Comparison of ENCODE assay signal across 15 cellular contexts in the genomic region with DNA sequence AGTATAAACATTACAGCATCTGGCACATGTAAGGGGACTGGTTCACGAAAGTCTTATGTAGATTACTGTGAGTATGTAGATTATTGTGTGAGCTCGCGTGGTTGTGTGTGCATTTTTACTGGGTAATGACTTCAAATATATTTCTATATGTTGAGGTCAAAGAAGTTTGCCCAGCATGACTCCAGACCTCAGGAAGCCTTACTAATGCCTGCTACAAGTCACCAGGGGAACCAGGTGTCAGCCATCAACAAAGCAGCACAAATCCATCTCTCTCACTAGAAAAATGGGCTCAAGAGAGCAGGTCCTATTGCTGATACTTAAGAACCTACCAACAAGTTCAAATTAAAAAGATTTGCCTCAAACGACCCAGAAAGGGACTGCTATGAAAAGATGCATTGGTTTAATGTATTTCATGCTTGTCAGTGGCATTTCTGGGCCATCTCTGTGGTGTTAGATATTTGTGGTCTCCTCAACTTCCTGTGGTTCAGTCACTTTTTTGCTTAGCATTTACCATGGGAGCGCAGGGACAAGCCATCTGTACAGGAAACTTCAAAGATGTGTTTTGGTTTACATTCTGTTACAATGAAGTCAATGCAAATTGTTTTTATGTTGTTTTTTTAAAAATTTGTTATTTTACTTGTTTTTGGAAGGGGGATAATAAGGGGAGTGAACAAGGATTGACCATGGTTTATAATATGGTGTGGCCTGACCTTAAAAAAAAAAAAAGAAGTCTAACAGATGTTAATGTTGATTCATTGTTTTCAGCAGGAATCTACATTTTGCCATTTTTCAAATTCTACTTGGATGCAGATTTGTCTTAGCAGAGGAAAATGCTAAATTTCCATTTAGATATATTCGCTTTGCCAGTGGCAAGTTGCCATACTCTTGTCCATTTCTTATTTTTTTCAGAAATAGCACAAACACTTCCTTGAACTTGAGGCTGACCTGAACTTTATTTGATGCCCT.
A peak's percentile ranks its signal among the peaks of the same experiment; 100 is the strongest.
DNase-seq lines count a peak whose midpoint lies in the region; ATAC-seq, FAIRE-seq and TF ChIP-seq lines count a peak whose summit lies in the region.
"Had no signal": no experiment of that assay in that cellular context is flagged by ENCODE, and none has a peak within 500 bp of the region (broad histone marks: within the 10 kb centered on the region; RNA-seq: fewer than 3 reads in every experiment).

No MANE protein-coding gene starts in this region.

- no peak for FAIRE-seq in RCC 7860 (lab: Jason Lieb, UNC)
- FAIRE-seq: D721Med, GM18507 had no signal

- H3K4ac ChIP-seq in mesendoderm (ENCODE audit: low read depth, low read length): no peak overlapping the region

- no peak for TF ChIP-seq CTCF in choroid plexus epithelial cell (conservative IDR thresholded peaks at IDR 0.05; ENCODE audit: low read depth, low read length)

- no peak overlapping the region for H4K5ac ChIP-seq in mesendoderm (ENCODE audit: low read length)

- no peak overlapping the region for H2BK15ac ChIP-seq in mesendoderm (replicated peaks; ENCODE audit: low read depth)

- no peak overlapping the region for H3K9ac ChIP-seq in mesendoderm (ENCODE audit: low read length)

- H3K4me2 ChIP-seq in mesendoderm (ENCODE audit: low read length): no peak overlapping the region

- no peak for ATAC-seq in GM21576 (IDR thresholded peaks at IDR 0.05; ENCODE audit: unreplicated experiment)
- no peak for ATAC-seq in GM21786 (IDR thresholded peaks at IDR 0.05; ENCODE audit: unreplicated experiment)
- ATAC-seq: activated CD4-positive, CD25-positive, alpha-beta regulatory T cell treated with anti-CD3 and anti-CD28 coated beads, Interleukin-2, amount 50 U/mL, for 24 hours; foreskin keratinocyte; T-helper 17 cell had no signal

- DNase-seq in EH (ENCODE audit: low read depth): peak; percentile 29
- peak; percentile 18 for DNase-seq in RCC 7860 (ENCODE audit: low spot score)
- peak; percentile 84 for DNase-seq in choroid plexus epithelial cell (ENCODE audit: low read depth)
- DNase-seq in mesendoderm: peak; percentile 30
- DNase-seq in NOMO-1 treated with dmso at 0.1 percent for 144 hours (lab: John Stamatoyannopoulos, UW; ENCODE audit: unreplicated experiment): no peak
- no peak for DNase-seq in central memory CD4-positive, alpha-beta T cell
- DNase-seq: effector memory CD4-positive, alpha-beta T cell; foreskin keratinocyte; NCI-H1092; T-helper 17 cell had no signal

- no peak overlapping the region for H3K18ac ChIP-seq in mesendoderm (ENCODE audit: low read length)

- H3K36me3 ChIP-seq in mesendoderm (ENCODE audit: control insufficient read depth, insufficient read depth, low read length): no peaks in the 10 kb centered on the region

- H2BK5ac ChIP-seq in mesendoderm (ENCODE audit: low read length): no peak overlapping the region

- H3K27me3 ChIP-seq in mesendoderm (ENCODE audit: insufficient read depth, low read length, poor library complexity): no peaks in the 10 kb centered on the region
- H3K27me3 ChIP-seq: foreskin keratinocyte had no signal

- H3K79me1 ChIP-seq in mesendoderm (ENCODE audit: low read length): no peaks in the 10 kb centered on the region

- no peak overlapping the region for H3K27ac ChIP-seq in mesendoderm (ENCODE audit: low read depth, low read length)
- H3K27ac ChIP-seq: foreskin keratinocyte had no signal

- H3K4me3 ChIP-seq in choroid plexus epithelial cell (ENCODE audit: low read depth, low read length): no peak overlapping the region
- no peak overlapping the region for H3K4me3 ChIP-seq in mesendoderm (ENCODE audit: low read length)

- H3K79me2 ChIP-seq in mesendoderm (ENCODE audit: control insufficient read depth, insufficient read depth, low read length): no peaks in the 10 kb centered on the region

- no peak overlapping the region for H3K56ac ChIP-seq in mesendoderm (ENCODE audit: low read length)

- H2AK5ac ChIP-seq in mesendoderm (ENCODE audit: low read length): no peak overlapping the region

- no CpG with 5 or more reads among the region's 6 CpGs for WGBS in mesendoderm (ENCODE audit: extremely low coverage, insufficient coverage, low lambda C conversion rate)

- no peak overlapping the region for H2BK120ac ChIP-seq in mesendoderm (ENCODE audit: low read depth, low read length)

- no peaks in the 10 kb centered on the region for H3K4me1 ChIP-seq in mesendoderm (ENCODE audit: control insufficient read depth, low read depth, low read length)
- H3K4me1 ChIP-seq: foreskin keratinocyte had no signal

- no peak overlapping the region for H3K23ac ChIP-seq in mesendoderm (ENCODE audit: low read length)

- no peak overlapping the region for H4K8ac ChIP-seq in mesendoderm (ENCODE audit: low read depth, low read length)

Comparison
In these comparisons a context has a peak if more than half of its experiments do, and no peak if none do; other contexts are left out.
1. DNase-seq: peak in EH (single experiment), RCC 7860 (single experiment), choroid plexus epithelial cell (single experiment) and mesendoderm (single experiment); none in NOMO-1 treated with dmso at 0.1 percent for 144 hours (single experiment) and central memory CD4-positive, alpha-beta T cell (single experiment).